In genomic region chr2:11967946-11968465, GRCh38 we compare ENCODE assay signal across 12 cellular contexts.
DNase-seq lines count a peak whose midpoint lies in the region; ATAC-seq and TF ChIP-seq lines count a peak whose summit lies in the region.
"Had no signal": no experiment of that assay in that cellular context is flagged by ENCODE, and none has a peak within 500 bp of the region (broad histone marks: within the 10 kb centered on the region; RNA-seq: fewer than 3 reads in every experiment).

No MANE protein-coding gene starts in this region.

- no peak for ATAC-seq in HG03196 (IDR thresholded peaks at IDR 0.05; ENCODE audit: unreplicated experiment)

- DNase-seq in CMK (ENCODE audit: low read depth), result peak; percentile 96
- peak; percentile 75 for DNase-seq in NCI-H226
- peak; percentile 90 for DNase-seq in choroid plexus epithelial cell (ENCODE audit: low read depth)
- peak; percentile 36 for DNase-seq in left kidney (ENCODE audit: low read depth, low spot score)
- no peak for DNase-seq in NCI-H524 treated with DMSO at 0.1 percent for 48 hours (lab: John Stamatoyannopoulos, UW)
- DNase-seq in amniotic stem cell (lab: John Stamatoyannopoulos, UW), result no peak
- no peak for DNase-seq in activated effector memory CD4-positive, alpha-beta T cell treated with anti-CD3 and anti-CD28 coated beads, Interleukin-2, amount 50 U/mL, for 16 hours
- DNase-seq: foreskin melanocyte, NCI-H1048, NCI-H526 treated with DMSO at 0.1 percent for 48 hours had no signal

- no peak for TF ChIP-seq CTCF in choroid plexus epithelial cell (conservative IDR thresholded peaks at IDR 0.05; ENCODE audit: low read depth, low read length)

- no peak overlapping the region for H3K4me3 ChIP-seq in choroid plexus epithelial cell (ENCODE audit: low read depth, low read length)
- H3K4me3 ChIP-seq: tibial nerve had no signal

Comparison
In these comparisons a context has a peak if more than half of its experiments do, and no peak if none do; other contexts are left out.
1. DNase-seq: peak in CMK (single experiment), NCI-H226 (single experiment), choroid plexus epithelial cell (single experiment) and left kidney (single experiment); none in NCI-H524 treated with DMSO at 0.1 percent for 48 hours (single experiment), amniotic stem cell (single experiment) and activated effector memory CD4-positive, alpha-beta T cell treated with anti-CD3 and anti-CD28 coated beads, Interleukin-2, amount 50 U/mL, for 16 hours (single experiment).